17 cellular contexts compared by ENCODE assay signal in genomic region chr10:25023278-25023677, GRCh38. TPM values are rescaled to one million over a fixed set of nuclear protein-coding genes. Genes with fewer than 3 reads are reported as not detected.
"Had no signal": no experiment of that assay in that cellular context is flagged by ENCODE, and none has a peak within 500 bp of the region (broad histone marks: within the 10 kb centered on the region; RNA-seq: fewer than 3 reads in every experiment).

No MANE protein-coding gene starts in this region.

- H3K9me3 ChIP-seq: esophagus squamous epithelium, prostate gland, thyroid gland had no signal

- H3K4me2 ChIP-seq: smooth muscle cell had no signal

- H3K36me3 ChIP-seq: esophagus squamous epithelium, prostate gland, thyroid gland had no signal

- H3K27ac ChIP-seq: esophagus squamous epithelium, prostate gland had no signal

- H3K4me1 ChIP-seq: prostate gland had no signal

- H3K4me3 ChIP-seq: esophagus squamous epithelium, prostate gland, smooth muscle cell, thyroid gland had no signal

- H3K27me3 ChIP-seq: esophagus squamous epithelium, thyroid gland had no signal

- ATAC-seq: activated CD4-positive, alpha-beta T cell treated with anti-CD3 and anti-CD28 coated beads for 36 hours; left lobe of liver; sciatic nerve; stimulated activated naive B cell treated with anti-CD40 and anti-IgM and Interleukin-4, amounts not matched to agents 10 μg/mL and 1 μg/mL and 100 μg/mL, for 72 hours; WTC11 had no signal

- DNase-seq: activated CD4-positive, alpha-beta memory T cell treated with anti-CD3 and anti-CD28 coated beads for 36 hours; activated CD4-positive, alpha-beta T cell treated with anti-CD3 and anti-CD28 coated beads for 36 hours; activated naive CD8-positive, alpha-beta T cell treated with anti-CD3 and anti-CD28 coated beads for 36 hours; activated T-cell treated with anti-CD3 and anti-CD28 coated beads for 4 hours; amygdala; cortex of kidney; effector memory CD4-positive, alpha-beta T cell; esophagus squamous epithelium; hypothalamus; islet precursor cell; stimulated activated naive B cell treated with anti-CD40 and anti-IgM and Interleukin-4, amounts not matched to agents 10 μg/mL and 1 μg/mL and 100 μg/mL, for 72 hours; thyroid gland had no signal

RNA-seq across cellular contexts. Expression of gene ENKUR, which starts 7.3 kb away (rescaled TPM):
- polyA plus RNA-seq: smooth muscle cell had no signal
